ENCODE assay signal across 19 cellular contexts in the genomic region with DNA sequence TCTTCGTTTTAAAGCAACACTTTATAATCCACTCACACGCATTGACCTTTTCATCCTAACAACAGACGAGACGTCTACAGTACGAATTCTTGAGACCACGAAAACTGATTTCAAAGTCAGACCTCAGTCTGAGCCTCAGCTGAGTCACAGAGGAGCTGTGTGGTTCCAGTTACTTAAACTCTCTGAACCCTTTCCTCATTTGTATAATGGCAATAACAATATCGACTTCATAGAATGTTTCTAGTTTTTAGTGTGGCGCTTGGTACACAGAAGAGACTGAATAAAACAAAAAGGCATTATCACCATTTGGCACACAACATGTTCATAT.
A peak's percentile ranks its signal among the peaks of the same experiment; 100 is the strongest.
DNase-seq lines count a peak whose midpoint lies in the region; ATAC-seq, FAIRE-seq and TF ChIP-seq lines count a peak whose summit lies in the region.
"Had no signal": no experiment of that assay in that cellular context is flagged by ENCODE, and none has a peak within 500 bp of the region (broad histone marks: within the 10 kb centered on the region; RNA-seq: fewer than 3 reads in every experiment).

No MANE protein-coding gene starts in this region.

- H3K9me3 Mint-ChIP-seq in activated naive CD8-positive, alpha-beta T cell (ENCODE audit: low read depth), result peaks cover 4% of the 10 kb centered on the region
- H3K9me3 Mint-ChIP-seq in activated naive CD8-positive, alpha-beta T cell treated with anti-CD3 and anti-CD28 coated beads for 36 hours, result peaks cover 4% of the 10 kb centered on the region

- H3K4me3 ChIP-seq in choroid plexus epithelial cell (ENCODE audit: low read depth, low read length), result no peak overlapping the region
- H3K4me3 ChIP-seq: prostate gland had no signal

- no peak for TF ChIP-seq CTCF in choroid plexus epithelial cell (conservative IDR thresholded peaks at IDR 0.05; ENCODE audit: low read depth, low read length)

- H3K4me1 Mint-ChIP-seq in activated naive CD8-positive, alpha-beta T cell (ENCODE audit: low read depth), result peaks cover 19% of the 10 kb centered on the region
- H3K4me1 Mint-ChIP-seq in activated naive CD8-positive, alpha-beta T cell treated with anti-CD3 and anti-CD28 coated beads for 36 hours, result peaks cover 17% of the 10 kb centered on the region
- H3K4me1 Mint-ChIP-seq: B cell had no signal

- H3K27me3 Mint-ChIP-seq in activated naive CD8-positive, alpha-beta T cell, result no peaks in the 10 kb centered on the region
- H3K27me3 Mint-ChIP-seq in activated naive CD8-positive, alpha-beta T cell treated with anti-CD3 and anti-CD28 coated beads for 36 hours, result no peaks in the 10 kb centered on the region

- in situ Hi-C loops in G401 (cut with HindIII; ENCODE audit: low sequenced_read_pairs), result no loop called here

- no peak for DNase-seq in activated naive CD8-positive, alpha-beta T cell treated with anti-CD3 and anti-CD28 coated beads for 36 hours
- DNase-seq in RCC 7860 (ENCODE audit: low spot score) (peak; percentile 49), choroid plexus epithelial cell (ENCODE audit: low read depth) (peak; percentile 88), G401 (ENCODE audit: low spot score) (no peak), HK-2 (ENCODE audit: unreplicated experiment) (no peak)
- DNase-seq in stimulated activated naive CD8-positive, alpha-beta T cell treated with anti-CD3 and anti-CD28 coated beads, Interleukin-15, Interleukin-2, amounts not matched to agents 100 U/mL and 50 U/mL, for 24 hours, result no peak
- DNase-seq: amygdala; islet precursor cell; NCI-H1436; NCI-H510A treated with DMSO at 0.1 percent for 48 hours; stimulated activated CD4-positive, alpha-beta T cell treated with anti-CD3 and anti-CD28 coated beads, Interleukin-4, amount 100 ng/mL, for 4 hours; stimulated activated naive CD4-positive, alpha-beta T cell treated with Interleukin-2 at 50 U/mL for 16 hours had no signal

- H3K4me3 Mint-ChIP-seq in activated naive CD8-positive, alpha-beta T cell, result peak overlapping the region; percentile 6
- no peak overlapping the region for H3K4me3 Mint-ChIP-seq in activated naive CD8-positive, alpha-beta T cell treated with anti-CD3 and anti-CD28 coated beads for 36 hours
- H3K4me3 Mint-ChIP-seq: B cell had no signal

- peak overlapping the region; percentile 18 for H3K27ac Mint-ChIP-seq in activated naive CD8-positive, alpha-beta T cell
- no peak overlapping the region for H3K27ac Mint-ChIP-seq in activated naive CD8-positive, alpha-beta T cell treated with anti-CD3 and anti-CD28 coated beads for 36 hours
- H3K27ac Mint-ChIP-seq: B cell had no signal

- peak; percentile 94 for ATAC-seq in stimulated activated naive CD8-positive, alpha-beta T cell treated with anti-CD3 and anti-CD28 coated beads, Interleukin-15, Interleukin-2, amounts not matched to agents 100 U/mL and 50 U/mL, for 24 hours
- no peak for ATAC-seq in GM21528 (IDR thresholded peaks at IDR 0.05; ENCODE audit: low FRiP score, unreplicated experiment)
- ATAC-seq: Panc1 had no signal

- peaks cover 29% of the 10 kb centered on the region for H3K36me3 Mint-ChIP-seq in activated naive CD8-positive, alpha-beta T cell
- H3K36me3 Mint-ChIP-seq in activated naive CD8-positive, alpha-beta T cell treated with anti-CD3 and anti-CD28 coated beads for 36 hours, result peaks cover 29% of the 10 kb centered on the region

- peak; percentile 65 for FAIRE-seq in RCC 7860 (lab: Jason Lieb, UNC)
- FAIRE-seq: GM12892, H54 had no signal

Comparison
In these comparisons a context has a peak if more than half of its experiments do, and no peak if none do; other contexts are left out.
1. DNase-seq: peak in RCC 7860 (single experiment) and choroid plexus epithelial cell (single experiment); none in activated naive CD8-positive, alpha-beta T cell treated with anti-CD3 and anti-CD28 coated beads for 36 hours (single experiment), stimulated activated naive CD8-positive, alpha-beta T cell treated with anti-CD3 and anti-CD28 coated beads, Interleukin-15, Interleukin-2, amounts not matched to agents 100 U/mL and 50 U/mL, for 24 hours (single experiment), G401 (single experiment) and HK-2 (single experiment).